In genomic region chr10:33231621-33232350, GRCh38 we compare ENCODE assay signal across 31 cellular contexts.
"Had no signal": no experiment of that assay in that cellular context is flagged by ENCODE, and none has a peak within 500 bp of the region (broad histone marks: within the 10 kb centered on the region; RNA-seq: fewer than 3 reads in every experiment).

No MANE protein-coding gene starts in this region.

- H3K9me3 ChIP-seq: ascending aorta, body of pancreas, SJSA1 had no signal

- H3K9ac ChIP-seq: KMS-11 had no signal

- H3K9me3 Mint-ChIP-seq: activated B cell treated with CpG ODN at 0.5 μM for 24 hours; activated CD4-positive, alpha-beta T cell treated with anti-CD3 and anti-CD28 coated beads, Interleukin-2, amount 10 ng/mL, durations not matched to agents 24 days and 14 days; activated naive CD4-positive, alpha-beta T cell treated with anti-CD3 and anti-CD28 coated beads, Interleukin-2, amount 50 U/mL, for 72 hours; activated naive CD8-positive, alpha-beta T cell treated with anti-CD3 and anti-CD28 coated beads, Interleukin-2, amount 50 U/mL, for 24 hours; activated T-cell treated with anti-CD3 and anti-CD28 coated beads, Interleukin-2, amount 50 U/mL, for 24 hours; activated T-helper 1 cell treated with anti-CD3 and anti-CD28 coated beads, Interleukin-12 subunit alpha, Interleukin-12 subunit beta, Interleukin-2, Interleukin-4 antibody, amounts not matched to agents 30 ng/mL and 10 ng/mL and 1 ng/mL, durations not matched to agents 14 hours and 24 hours and 36 hours had no signal

- H3K4me2 ChIP-seq: KMS-11 had no signal

- H3K36me3 Mint-ChIP-seq: activated CD8-positive, alpha-beta memory T cell treated with anti-CD3 and anti-CD28 coated beads, Interleukin-2, amount 10 ng/mL, durations not matched to agents 7 days and 5 days; activated naive CD4-positive, alpha-beta T cell treated with anti-CD3 and anti-CD28 coated beads, Interleukin-2, amount 50 U/mL, for 72 hours had no signal

- H3K36me3 ChIP-seq: ascending aorta had no signal

- DNase-seq: activated B cell treated with CpG ODN at 0.5 μM for 24 hours; activated CD4-positive, alpha-beta T cell treated with anti-CD3 and anti-CD28 coated beads for 1 hour; activated CD4-positive, alpha-beta T cell treated with anti-CD3 and anti-CD28 coated beads, Interleukin-2, amount 10 ng/mL, durations not matched to agents 24 days and 14 days; activated CD4-positive, alpha-beta T cell treated with anti-CD3 and anti-CD28 coated beads, Interleukin-2, amount 50 U/mL, for 48 hours; activated CD8-positive, alpha-beta memory T cell treated with anti-CD3 and anti-CD28 coated beads, Interleukin-2, amount 10 ng/mL, durations not matched to agents 7 days and 5 days; activated effector memory CD4-positive, alpha-beta T cell treated with anti-CD3 and anti-CD28 coated beads, Interleukin-2, amount 50 U/mL, for 16 hours; activated naive CD4-positive, alpha-beta T cell treated with Interleukin-2 at 50 U/mL for 16 hours; activated naive CD8-positive, alpha-beta T cell treated with anti-CD3 and anti-CD28 coated beads, Interleukin-2, amount 50 U/mL, for 24 hours; activated T-cell treated with anti-CD3 and anti-CD28 coated beads, Interleukin-2, amount 50 U/mL, for 24 hours; amniotic stem cell; body of pancreas; central memory CD4-positive, alpha-beta T cell; MV-4-11; NCI-H1105; NCI-H1436; NCI-H1694 treated with DMSO at 0.1 percent for 48 hours; NCI-H2029 treated with DMSO at 0.1 percent for 48 hours; NCI-H345; NCI-H510A; NCI-H526 treated with DMSO at 0.1 percent for 48 hours; NCI-H82; SHP77; T-helper 17 cell; T1000 had no signal

- H3K4me1 Mint-ChIP-seq: activated B cell treated with CpG ODN at 0.5 μM for 24 hours; activated CD4-positive, alpha-beta T cell treated with anti-CD3 and anti-CD28 coated beads, Interleukin-2, amount 10 ng/mL, durations not matched to agents 24 days and 14 days; activated CD8-positive, alpha-beta memory T cell treated with anti-CD3 and anti-CD28 coated beads, Interleukin-2, amount 10 ng/mL, durations not matched to agents 7 days and 5 days; T-helper 17 cell had no signal

- H3K4me3 ChIP-seq: ascending aorta, body of pancreas, SJSA1 had no signal

- H3K27me3 Mint-ChIP-seq: activated naive CD8-positive, alpha-beta T cell treated with anti-CD3 and anti-CD28 coated beads, Interleukin-2, amount 50 U/mL, for 24 hours; activated T-cell treated with anti-CD3 and anti-CD28 coated beads, Interleukin-2, amount 50 U/mL, for 24 hours had no signal

- FAIRE-seq: bronchial epithelial cell, TTC549 had no signal

- H3K27ac ChIP-seq: ascending aorta, body of pancreas, KMS-11, SJSA1 had no signal

- H3K4me3 Mint-ChIP-seq: activated B cell treated with CpG ODN at 0.5 μM for 24 hours; activated CD4-positive, alpha-beta T cell treated with anti-CD3 and anti-CD28 coated beads, Interleukin-2, amount 10 ng/mL, durations not matched to agents 24 days and 14 days; activated CD8-positive, alpha-beta memory T cell treated with anti-CD3 and anti-CD28 coated beads, Interleukin-2, amount 10 ng/mL, durations not matched to agents 7 days and 5 days; activated naive CD8-positive, alpha-beta T cell treated with anti-CD3 and anti-CD28 coated beads, Interleukin-2, amount 50 U/mL, for 24 hours; activated T-cell treated with anti-CD3 and anti-CD28 coated beads, Interleukin-2, amount 50 U/mL, for 24 hours; activated T-helper 1 cell treated with anti-CD3 and anti-CD28 coated beads, Interleukin-12 subunit alpha, Interleukin-12 subunit beta, Interleukin-2, Interleukin-4 antibody, amounts not matched to agents 30 ng/mL and 10 ng/mL and 1 ng/mL, durations not matched to agents 14 hours and 24 hours and 36 hours; T-helper 17 cell had no signal

- H3K27me3 ChIP-seq: ascending aorta, body of pancreas, SJSA1 had no signal

- H3K27ac Mint-ChIP-seq: activated B cell treated with CpG ODN at 0.5 μM for 24 hours; activated CD4-positive, alpha-beta T cell treated with anti-CD3 and anti-CD28 coated beads, Interleukin-2, amount 10 ng/mL, durations not matched to agents 24 days and 14 days; activated CD8-positive, alpha-beta memory T cell treated with anti-CD3 and anti-CD28 coated beads, Interleukin-2, amount 10 ng/mL, durations not matched to agents 7 days and 5 days; activated naive CD4-positive, alpha-beta T cell treated with anti-CD3 and anti-CD28 coated beads, Interleukin-2, amount 50 U/mL, for 72 hours; activated naive CD8-positive, alpha-beta T cell treated with anti-CD3 and anti-CD28 coated beads, Interleukin-2, amount 50 U/mL, for 24 hours; activated T-cell treated with anti-CD3 and anti-CD28 coated beads, Interleukin-2, amount 50 U/mL, for 24 hours; activated T-helper 1 cell treated with anti-CD3 and anti-CD28 coated beads, Interleukin-12 subunit alpha, Interleukin-12 subunit beta, Interleukin-2, Interleukin-4 antibody, amounts not matched to agents 30 ng/mL and 10 ng/mL and 1 ng/mL, durations not matched to agents 14 hours and 24 hours and 36 hours; T-helper 17 cell had no signal

- H3K4me1 ChIP-seq: body of pancreas had no signal

- ATAC-seq: activated CD8-positive, alpha-beta memory T cell treated with anti-CD3 and anti-CD28 coated beads, Interleukin-2, amount 10 ng/mL, durations not matched to agents 7 days and 5 days; activated naive CD4-positive, alpha-beta T cell treated with anti-CD3 and anti-CD28 coated beads, Interleukin-2, amount 50 U/mL, for 72 hours; activated naive CD8-positive, alpha-beta T cell treated with anti-CD3 and anti-CD28 coated beads, Interleukin-2, amount 50 U/mL, for 24 hours; body of pancreas; T-helper 17 cell had no signal
